Comparison of ENCODE assay signal across 26 cellular contexts in genomic region chr19:15538774-15539173, GRCh38. TPM values are rescaled to one million over a fixed set of nuclear protein-coding genes. Genes with fewer than 3 reads are reported as not detected.
DNase-seq lines count a peak whose midpoint lies in the region; ATAC-seq, FAIRE-seq and TF ChIP-seq lines count a peak whose summit lies in the region.
"Had no signal": no experiment of that assay in that cellular context is flagged by ENCODE, and none has a peak within 500 bp of the region (broad histone marks: within the 10 kb centered on the region; RNA-seq: fewer than 3 reads in every experiment).

No MANE protein-coding gene starts in this region.

- CTCF ChIA-PET in activated naive CD4-positive, alpha-beta T cell treated with anti-CD3 and anti-CD28 coated beads for 36 hours (lab: Charles Lee): no interaction called here
- CTCF ChIA-PET in GM12878 (lab: Yijun Ruan, JAX) (interaction anchor here (0.5 kb wide), 1 partner anchor 120 kb away, joined by 3 read pairs; the partner anchor contains the start of gene AKAP8L), HEK293T (lab: Yijun Ruan, JAX) (interaction anchor here (0.6 kb wide), 1 partner anchor 45 kb away, joined by 3 read pairs; no protein-coding TSS in a partner anchor)

- H4K20me1 ChIP-seq in GM12878 (ENCODE audit: control insufficient read depth, insufficient read depth): no peaks in the 10 kb centered on the region

- no peak for TF ChIP-seq EP300 in GM12878 (IDR thresholded peaks at IDR 0.05; ENCODE audit: borderline replicate concordance in 1 of 2, control insufficient read depth in 1 of 2, low read depth in 2 of 2, low read length in 2 of 2)
- no peak for TF ChIP-seq EP300 in tibial nerve (IDR thresholded peaks at IDR 0.05)

- no peak overlapping the region for H3K4ac ChIP-seq in trophoblast cell (ENCODE audit: low read depth, low read length)

- H3K9me3 ChIP-seq in GM12878 (replicated peaks; ENCODE audit: control insufficient read depth, insufficient read depth, low read length): no peaks in the 10 kb centered on the region; the same call in 2 of the 3 replicates
- H3K9me3 ChIP-seq in trophoblast cell (ENCODE audit: insufficient read depth, low read depth, low read length): peaks cover 41% of the 10 kb centered on the region
- peaks cover 0 to 27% (median 0%) of the 10 kb centered on the region in 4 donors for H3K9me3 ChIP-seq in tibial nerve
- H3K9me3 ChIP-seq: esophagus squamous epithelium had no signal

- H3K23ac ChIP-seq in trophoblast cell (ENCODE audit: low read length): no peak overlapping the region

- intact Hi-C loops in activated naive CD4-positive, alpha-beta T cell treated with anti-CD3 and anti-CD28 coated beads for 36 hours (cut with micrococcal nuclease): no loop called here
- intact Hi-C loops in GM12878 (cut with micrococcal nuclease; ENCODE audit: unreplicated experiment): no loop called here

- SMC1A ChIA-PET in GM12878 (lab: Charles Lee; ENCODE audit: uncharacterized antibody, unreplicated experiment): no interaction called here

- H3K14ac ChIP-seq in trophoblast cell (ENCODE audit: low read length): no peak overlapping the region

- H2AK5ac ChIP-seq in trophoblast cell (ENCODE audit: low read length): no peak overlapping the region

- H3K79me1 ChIP-seq in trophoblast cell (ENCODE audit: low read length): no peaks in the 10 kb centered on the region

- BruUV-seq in GM12878 (replicated peaks; lab: Mats Ljungman, UMichigan): no TSS peak

- POLR2A ChIA-PET in GM12878 (lab: Charles Lee): no interaction called here
- POLR2A ChIA-PET in HEK293T (lab: Yijun Ruan, JAX): no interaction called here

- no peak overlapping the region for H2BK12ac ChIP-seq in trophoblast cell (ENCODE audit: low read length)

- no peaks in the 10 kb centered on the region for H3K36me3 ChIP-seq in GM12878 (ENCODE audit: control insufficient read depth in 2 of 2, insufficient read depth in 2 of 2, low read length in 1 of 2)
- H3K36me3 ChIP-seq in trophoblast cell (ENCODE audit: control insufficient read depth in 1 of 2, insufficient read depth in 2 of 2, low read length in 2 of 2): no peaks in the 10 kb centered on the region
- H3K36me3 ChIP-seq in tibial nerve: no peaks in the 10 kb centered on the region
- H3K36me3 ChIP-seq: esophagus squamous epithelium had no signal

- no peak overlapping the region for H2BK5ac ChIP-seq in trophoblast cell (ENCODE audit: low read depth, low read length, poor library complexity)

- TF ChIP-seq POLR2A in NB4 (IDR thresholded peaks at IDR 0.05; ENCODE audit: extremely low read depth, insufficient read length) (no peak), GM12878 (IDR thresholded peaks at IDR 0.05; ENCODE audit: low read depth, low read length) (no peak), tibial nerve (IDR thresholded peaks at IDR 0.05) (no peak)

- FAIRE-seq in GM12878 (lab: Jason Lieb, UNC): no peak
- FAIRE-seq: small intestine had no signal

- no peak overlapping the region for H2BK120ac ChIP-seq in trophoblast cell (ENCODE audit: insufficient read depth, low read length, poor library complexity)

- H3K4me3 ChIP-seq in NB4 (ENCODE audit: low read depth, low read length): no peak overlapping the region
- no peak overlapping the region for H3K4me3 ChIP-seq in GM12878
- H3K4me3 ChIP-seq in trophoblast cell (ENCODE audit: low read depth, low read length): no peak overlapping the region
- H3K4me3 ChIP-seq in tibial nerve: no peak overlapping the region
- H3K4me3 ChIP-seq: esophagus squamous epithelium had no signal

- H3K79me2 ChIP-seq in GM12878 (ENCODE audit: control insufficient read depth, insufficient read depth, low read length) (no peaks in the 10 kb centered on the region), trophoblast cell (ENCODE audit: control insufficient read depth, insufficient read depth, low read length, poor library complexity) (no peaks in the 10 kb centered on the region)

- in situ Hi-C loops in GM12878 (cut with MboI): no loop called here

- H3K4me3 Mint-ChIP-seq in activated naive CD4-positive, alpha-beta T cell treated with anti-CD3 and anti-CD28 coated beads for 36 hours: no peak overlapping the region
- H3K4me3 Mint-ChIP-seq: activated B cell treated with CpG ODN at 0.5 μM for 24 hours, IgD-negative memory B cell, T-helper 17 cell had no signal

- no peak overlapping the region for H3K9ac ChIP-seq in GM12878 (ENCODE audit: control insufficient read depth, insufficient read depth, low read length)
- no peak overlapping the region for H3K9ac ChIP-seq in trophoblast cell (ENCODE audit: low read length)

- no peak overlapping the region for H3K18ac ChIP-seq in trophoblast cell (ENCODE audit: low read length)

- H3K4me1 Mint-ChIP-seq in activated naive CD4-positive, alpha-beta T cell treated with anti-CD3 and anti-CD28 coated beads for 36 hours (ENCODE audit: low read depth): peaks cover 17% of the 10 kb centered on the region
- H3K4me1 Mint-ChIP-seq: activated B cell treated with CpG ODN at 0.5 μM for 24 hours had no signal

- H3K27me3 ChIP-seq in GM12878 (replicated peaks in 1 of 2; ENCODE audit: control insufficient read depth in 2 of 2, insufficient read depth in 2 of 2, low read length in 1 of 2): no peaks in the 10 kb centered on the region; a peak in 1 of 4 replicates
- no peaks in the 10 kb centered on the region for H3K27me3 ChIP-seq in trophoblast cell (ENCODE audit: insufficient read depth, low read length)
- no peaks in the 10 kb centered on the region for H3K27me3 ChIP-seq in tibial nerve

- ATAC-seq in GM12878: no peak
- ATAC-seq: left ventricle myocardium superior, T-helper 17 cell had no signal

- no peaks in the 10 kb centered on the region for H3K27me3 Mint-ChIP-seq in activated naive CD4-positive, alpha-beta T cell treated with anti-CD3 and anti-CD28 coated beads for 36 hours (ENCODE audit: low read depth)
- H3K27me3 Mint-ChIP-seq: T-helper 17 cell had no signal

- no peak for TF ChIP-seq RAD21 in GM12878 (IDR thresholded peaks at IDR 0.05; ENCODE audit: insufficient read depth, low read depth, low read length)

- 0% methylated on average over 1 of the region's 1 CpG for WGBS in GM12878 (ENCODE audit: insufficient coverage, insufficient replicate concordance, low lambda C conversion rate, missing lambda C conversion rate)
- no CpG with 5 or more reads among the region's 1 CpG for WGBS in trophoblast cell (ENCODE audit: extremely low coverage, insufficient coverage, insufficient read length)
- 57% methylated on average over 1 of the region's 1 CpG for WGBS in tibial nerve, 2 donors

- DNase-seq in activated naive CD4-positive, alpha-beta T cell treated with anti-CD3 and anti-CD28 coated beads for 36 hours: peak; percentile 33
- DNase-seq in activated naive CD4-positive, alpha-beta T cell treated with anti-CD3 and anti-CD28 coated beads, Interleukin-2, amount 50 U/mL, for 16 hours: no peak
- DNase-seq in NB4 (ENCODE audit: low read depth): peak; percentile 42
- no peak for DNase-seq in GM12878 (ENCODE audit: low read depth, low spot score)
- peak; percentile 14 to 53 for DNase-seq in trophoblast cell
- DNase-seq in effector CD8-positive, alpha-beta T cell (lab: John Stamatoyannopoulos, UW): no peak
- DNase-seq in HEK293T (ENCODE audit: extremely low spot score): no peak
- DNase-seq in tibial nerve (ENCODE audit: low spot score in 2 of 2): no peak
- DNase-seq: activated B cell treated with CpG ODN at 0.5 μM for 24 hours; amniotic stem cell; caudate nucleus; esophagus squamous epithelium; glutamatergic neuron; left ventricle myocardium superior; NCI-H1048; NCI-H2081; NCI-H446; Right ventricle myocardium superior; small intestine; stimulated activated CD4-positive, alpha-beta T cell treated with anti-CD3 and anti-CD28 coated beads, Interleukin-4, amount 100 ng/mL, for 24 hours; T-helper 17 cell had no signal

- peaks cover 5% of the 10 kb centered on the region for H3K4me1 ChIP-seq in GM12878 (ENCODE audit: control insufficient read depth, insufficient read depth, low read length)
- H3K4me1 ChIP-seq in trophoblast cell (ENCODE audit: control insufficient read depth in 1 of 2, insufficient read depth in 2 of 2, low read length in 2 of 2): no peaks in the 10 kb centered on the region
- no peaks in the 10 kb centered on the region for H3K4me1 ChIP-seq in tibial nerve
- H3K4me1 ChIP-seq: esophagus squamous epithelium had no signal

- no peak for TF ChIP-seq CTCF in NB4 (IDR thresholded peaks at IDR 0.05; ENCODE audit: low read depth, low read length)
- TF ChIP-seq CTCF in GM12878 (IDR thresholded peaks at IDR 0.05 in 2 of 3, conservative IDR thresholded peaks at IDR 0.05 in 1 of 3; ENCODE audit: control insufficient read depth in 2 of 3, extremely low read depth in 1 of 3, insufficient read depth in 1 of 3, low read depth in 3 of 3, low read length in 3 of 3): no peak
- no peak for TF ChIP-seq CTCF in tibial nerve (IDR thresholded peaks at IDR 0.05)

- H4K12ac ChIP-seq in trophoblast cell (ENCODE audit: low read depth, low read length): no peak overlapping the region

- H3K9me3 Mint-ChIP-seq in activated naive CD4-positive, alpha-beta T cell treated with anti-CD3 and anti-CD28 coated beads for 36 hours: peaks cover 2% of the 10 kb centered on the region

- H3K36me3 Mint-ChIP-seq in activated naive CD4-positive, alpha-beta T cell treated with anti-CD3 and anti-CD28 coated beads for 36 hours (ENCODE audit: low read depth): no peaks in the 10 kb centered on the region

- no peak overlapping the region for H3K27ac Mint-ChIP-seq in activated naive CD4-positive, alpha-beta T cell treated with anti-CD3 and anti-CD28 coated beads for 36 hours
- H3K27ac Mint-ChIP-seq: activated B cell treated with CpG ODN at 0.5 μM for 24 hours; activated T-helper 2 cell treated with anti-CD3 and anti-CD28 coated beads, Interferon-gamma antibody, Interleukin-2, Interleukin-4, amounts not matched to agents 10 μg/mL and 5 μg/mL and 100 μg/mL, durations not matched to agents 14 hours and 24 hours and 36 hours; IgD-negative memory B cell; T-helper 17 cell had no signal

- no peak overlapping the region for H4K8ac ChIP-seq in trophoblast cell (ENCODE audit: low read depth, low read length)

- no peak overlapping the region for H3K27ac ChIP-seq in GM12878 (ENCODE audit: control insufficient read depth, insufficient read depth)
- H3K27ac ChIP-seq in trophoblast cell (ENCODE audit: low read depth, low read length): no peak overlapping the region
- no peak overlapping the region for H3K27ac ChIP-seq in tibial nerve
- H3K27ac ChIP-seq: esophagus squamous epithelium, HL-60 had no signal

- no peak overlapping the region for H4K91ac ChIP-seq in trophoblast cell (ENCODE audit: low read depth, low read length)

- no peak overlapping the region for H3K4me2 ChIP-seq in GM12878 (ENCODE audit: control insufficient read depth, insufficient read depth)
- H3K4me2 ChIP-seq in trophoblast cell (ENCODE audit: low read length): no peak overlapping the region

- H2AFZ ChIP-seq in GM12878 (ENCODE audit: control insufficient read depth, low read depth, low read length) (no peak overlapping the region), trophoblast cell (ENCODE audit: insufficient read depth, low read length, poor library complexity) (no peak overlapping the region)

- RAD21 ChIA-PET in GM12878 (lab: Charles Lee; ENCODE audit: unreplicated experiment): no interaction called here

RNA-seq across cellular contexts. Expression of gene CYP4F22, which starts 30.4 kb away (rescaled TPM):
- total RNA-seq in activated naive CD4-positive, alpha-beta T cell treated with anti-CD3 and anti-CD28 coated beads for 36 hours: under 1 TPM; 0.17 to 0.29 TPM
- total RNA-seq in GM12878 (2013; cell fraction: nucleolus; rRNA removed): not detected in 2 replicates
- total RNA-seq in GM12878 (2014; rRNA removed): not detected in 2 replicates
- not detected in 2 replicates for total RNA-seq in GM12878 (2014; rRNA removed; fragmentation: Illumina TruSeq; extraction: Trizol)
- total RNA-seq in GM12878 (2021): not detected in 2 replicates
- not detected for polyA plus RNA-seq in GM12878 (2011; ENCODE audit: low read depth)
- not detected in 2 replicates for polyA plus RNA-seq in GM12878 (2011; rRNA removed)
- polyA plus RNA-seq in GM12878 (2011; cell fraction: cytosol; rRNA removed): not detected in 2 replicates
- not detected in 2 replicates for polyA plus RNA-seq in GM12878 (2011; cell fraction: nucleus; rRNA removed)
- polyA plus RNA-seq in GM12878 (2012): not detected in 2 replicates
- not detected in 2 replicates for polyA plus RNA-seq in GM12878 (2014; fragmentation: Illumina TruSeq; extraction: Trizol)
- not detected for polyA plus RNA-seq in GM12878 (2014; fragmentation: Nextera tagmentation; extraction: Ambion mirVana)
- polyA plus RNA-seq in GM12878 (2014; rRNA removed): 0.03 TPM in 1 of 2 replicates, not detected in the other
- not detected for polyA plus RNA-seq in GM12878 (2016; fragmentation: Nextera tagmentation; extraction: Ambion mirVana)
- polyA minus RNA-seq in GM12878 (2011; rRNA and poly(A)+ RNA removed): 0.10 TPM in 1 of 2 replicates, not detected in the other
- polyA minus RNA-seq in GM12878 (2011; cell fraction: cytosol; rRNA and poly(A)+ RNA removed): not detected in 2 replicates
- polyA minus RNA-seq in GM12878 (2011; cell fraction: nucleus; rRNA and poly(A)+ RNA removed): not detected in 2 replicates
- 0.51 and 0.52 TPM in 2 replicates for polyA plus RNA-seq in trophoblast cell (2013)
- total RNA-seq in tibial nerve: under 1 TPM in 1 of 4 donors, not detected in 3; 0.30 TPM
- total RNA-seq: activated B cell treated with CpG ODN at 0.5 μM for 24 hours, left ventricle myocardium superior, pulmonary artery endothelial cell, Right ventricle myocardium superior had no signal
- polyA plus RNA-seq: IgD-negative memory B cell had no signal

RNA-seq across cellular contexts. Expression of gene PGLYRP2, which starts 59.5 kb away (rescaled TPM):
- under 1 TPM; 0.07 TPM for total RNA-seq in activated naive CD4-positive, alpha-beta T cell treated with anti-CD3 and anti-CD28 coated beads for 36 hours
- 0.17 and 0.20 TPM in 2 replicates for total RNA-seq in GM12878 (2013; cell fraction: nucleolus; rRNA removed)
- total RNA-seq in GM12878 (2014; rRNA removed): 0.40 and 0.44 TPM in 2 replicates
- not detected in 2 replicates for total RNA-seq in GM12878 (2014; rRNA removed; fragmentation: Illumina TruSeq; extraction: Trizol)
- 0.26 and 0.37 TPM in 2 replicates for total RNA-seq in GM12878 (2021)
- not detected for polyA plus RNA-seq in GM12878 (2011; ENCODE audit: low read depth)
- 0.09 and 0.48 TPM in 2 replicates for polyA plus RNA-seq in GM12878 (2011; rRNA removed)
- 0.27 and 0.37 TPM in 2 replicates for polyA plus RNA-seq in GM12878 (2011; cell fraction: cytosol; rRNA removed)
- 0.21 and 0.26 TPM in 2 replicates for polyA plus RNA-seq in GM12878 (2011; cell fraction: nucleus; rRNA removed)
- not detected in 2 replicates for polyA plus RNA-seq in GM12878 (2012)
- not detected in 2 replicates for polyA plus RNA-seq in GM12878 (2014; fragmentation: Illumina TruSeq; extraction: Trizol)
- polyA plus RNA-seq in GM12878 (2014; fragmentation: Nextera tagmentation; extraction: Ambion mirVana): not detected
- 0.15 and 0.60 TPM in 2 replicates for polyA plus RNA-seq in GM12878 (2014; rRNA removed)
- polyA plus RNA-seq in GM12878 (2016; fragmentation: Nextera tagmentation; extraction: Ambion mirVana): under 1 TPM in 1 of 2 experiments, not detected in 1; 0.16 TPM
- polyA minus RNA-seq in GM12878 (2011; rRNA and poly(A)+ RNA removed): 0.59 and 1.4 TPM in 2 replicates
- not detected in 2 replicates for polyA minus RNA-seq in GM12878 (2011; cell fraction: cytosol; rRNA and poly(A)+ RNA removed)
- polyA minus RNA-seq in GM12878 (2011; cell fraction: nucleus; rRNA and poly(A)+ RNA removed): 0.12 and 0.29 TPM in 2 replicates
- polyA plus RNA-seq in trophoblast cell (2013): not detected in 2 replicates
- not detected for total RNA-seq in tibial nerve
- total RNA-seq: activated B cell treated with CpG ODN at 0.5 μM for 24 hours; activated T-helper 2 cell treated with anti-CD3 and anti-CD28 coated beads, Interferon-gamma antibody, Interleukin-2, Interleukin-4, amounts not matched to agents 10 μg/mL and 5 μg/mL and 100 μg/mL, durations not matched to agents 14 hours and 24 hours and 36 hours; esophagus squamous epithelium; left ventricle myocardium superior; pulmonary artery endothelial cell; Right ventricle myocardium superior; T-helper 17 cell; urinary bladder had no signal
- polyA plus RNA-seq: IgD-negative memory B cell had no signal

Comparison
In these comparisons a context has a peak if more than half of its experiments do, and no peak if none do; other contexts are left out.
1. DNase-seq: peak in activated naive CD4-positive, alpha-beta T cell treated with anti-CD3 and anti-CD28 coated beads for 36 hours (single experiment), NB4 (single experiment) and trophoblast cell (2 of 2); none in activated naive CD4-positive, alpha-beta T cell treated with anti-CD3 and anti-CD28 coated beads, Interleukin-2, amount 50 U/mL, for 16 hours (single experiment), GM12878 (single experiment), effector CD8-positive, alpha-beta T cell (single experiment), HEK293T (single experiment) and tibial nerve (0 of 2).